ENCODE assay signal across 8 cellular contexts in genomic region chr13:34941835-34942731, GRCh38. TPM values are rescaled to one million over a fixed set of nuclear protein-coding genes. Genes with fewer than 3 reads are reported as not detected.
DNase-seq lines count a peak whose midpoint lies in the region; ATAC-seq and TF ChIP-seq lines count a peak whose summit lies in the region.

NBEA (plus strand) TSS chr13:34942270; CDS start chr13:34942821, 551 bp downstream.

- peak within 1 kb of the TSS; percentile 79 for H3K4me3 ChIP-seq in AG04449 (ENCODE audit: low read depth, low read length)

- H3K36me3 Mint-ChIP-seq in activated CD4-positive, alpha-beta T cell treated with anti-CD3 and anti-CD28 coated beads, Interleukin-2, amount 10 ng/mL, durations not matched to agents 7 days and 5 days (ENCODE audit: low read depth): no peaks in the 10 kb centered on the region

- H3K27ac Mint-ChIP-seq in activated CD4-positive, alpha-beta T cell treated with anti-CD3 and anti-CD28 coated beads, Interleukin-2, amount 10 ng/mL, durations not matched to agents 7 days and 5 days: peak within 1 kb of the TSS; percentile 73

- ATAC-seq in GM18870 (IDR thresholded peaks at IDR 0.05; ENCODE audit: unreplicated experiment) (peak; percentile 54), HG03135 (IDR thresholded peaks at IDR 0.05; ENCODE audit: unreplicated experiment) (peak; percentile 78), left lobe of liver (peak; percentile 83)

- peak within 1 kb of the TSS; percentile 81 for H3K4me3 Mint-ChIP-seq in activated CD4-positive, alpha-beta T cell treated with anti-CD3 and anti-CD28 coated beads, Interleukin-2, amount 10 ng/mL, durations not matched to agents 7 days and 5 days

- H3K9me3 Mint-ChIP-seq in activated CD4-positive, alpha-beta T cell treated with anti-CD3 and anti-CD28 coated beads, Interleukin-2, amount 10 ng/mL, durations not matched to agents 7 days and 5 days: no peaks in the 10 kb centered on the region

- peaks cover 23% of the 10 kb centered on the region for H3K4me1 Mint-ChIP-seq in activated CD4-positive, alpha-beta T cell treated with anti-CD3 and anti-CD28 coated beads, Interleukin-2, amount 10 ng/mL, durations not matched to agents 7 days and 5 days

- peaks cover 49% of the 10 kb centered on the region for H3K27me3 Mint-ChIP-seq in activated CD4-positive, alpha-beta T cell treated with anti-CD3 and anti-CD28 coated beads, Interleukin-2, amount 10 ng/mL, durations not matched to agents 7 days and 5 days

- CTCF ChIA-PET in AG04449 (lab: Yijun Ruan, JAX): no interaction called here
- CTCF ChIA-PET in activated CD4-positive, alpha-beta T cell treated with anti-CD3 and anti-CD28 coated beads, Interleukin-2, amount 10 ng/mL, durations not matched to agents 7 days and 5 days (lab: Charles Lee): no interaction called here

- TF ChIP-seq CTCF in AG04449 (IDR thresholded peaks at IDR 0.05; ENCODE audit: insufficient read depth, low read length, missing control alignments): peak; percentile 12

- POLR2A ChIA-PET in AG04449 (lab: Yijun Ruan, JAX): no interaction called here
- POLR2A ChIA-PET in activated CD4-positive, alpha-beta T cell treated with anti-CD3 and anti-CD28 coated beads, Interleukin-2, amount 10 ng/mL, durations not matched to agents 7 days and 5 days (lab: Charles Lee): no interaction called here

- DNase-seq in AG04449 (ENCODE audit: low read depth, low spot score): no peak
- DNase-seq in NCI-H446 treated with DMSO at 0.1 percent for 48 hours (lab: John Stamatoyannopoulos, UW): peak; percentile 48
- peak; percentile 73 for DNase-seq in activated CD4-positive, alpha-beta T cell treated with anti-CD3 and anti-CD28 coated beads, Interleukin-2, amount 10 ng/mL, durations not matched to agents 7 days and 5 days
- DNase-seq in cortex of kidney (lab: John Stamatoyannopoulos, UW): peak; percentile 4
- DNase-seq in left lobe of liver (ENCODE audit: low spot score): peak; percentile 48
- peak; percentile 79 for DNase-seq in stimulated activated CD4-positive, alpha-beta T cell treated with anti-CD3 and anti-CD28 coated beads, Interleukin-2, amount 100 ng/mL, for 4 hours (ENCODE audit: low read depth)

RNA-seq across cellular contexts. Expression of gene NBEA, which starts in this region (rescaled TPM):
- total RNA-seq in activated CD4-positive, alpha-beta T cell treated with anti-CD3 and anti-CD28 coated beads, Interleukin-2, amount 10 ng/mL, durations not matched to agents 7 days and 5 days: under 1 TPM; 0.29 to 0.45 TPM
- 0.40 TPM for total RNA-seq in left lobe of liver

Comparison
In these comparisons a context has a peak if more than half of its experiments do, and no peak if none do; other contexts are left out.
1. Peak in DNase-seq in activated CD4-positive, alpha-beta T cell treated with anti-CD3 and anti-CD28 coated beads, Interleukin-2, amount 10 ng/mL, durations not matched to agents 7 days and 5 days; RNA of the gene not detected or under 1 TPM.
2. Peak in DNase-seq and ATAC-seq in left lobe of liver; RNA of the gene not detected or under 1 TPM.